11 cellular contexts compared by ENCODE assay signal in the genomic region with DNA sequence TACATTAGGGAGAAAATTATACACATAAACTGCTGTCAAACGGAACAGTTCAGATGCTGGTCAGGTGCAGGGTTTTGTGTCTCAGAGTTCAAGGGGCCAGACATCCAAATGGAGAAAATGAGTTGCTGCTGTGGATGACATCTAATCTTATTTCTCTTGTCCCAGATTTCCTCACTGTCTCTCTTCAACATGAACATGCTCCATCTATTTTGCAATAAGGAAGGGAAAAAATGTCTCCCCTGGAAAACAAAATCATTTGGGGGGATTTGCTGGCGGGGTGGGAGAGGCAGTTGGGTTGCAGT. TPM values are rescaled to one million over a fixed set of nuclear protein-coding genes. Genes with fewer than 3 reads are reported as not detected.
DNase-seq lines count a peak whose midpoint lies in the region; ATAC-seq and TF ChIP-seq lines count a peak whose summit lies in the region.
"Had no signal": no experiment of that assay in that cellular context is flagged by ENCODE, and none has a peak within 500 bp of the region (broad histone marks: within the 10 kb centered on the region; RNA-seq: fewer than 3 reads in every experiment).

No MANE protein-coding gene starts in this region.

- H3K4me1 Mint-ChIP-seq in activated T-helper 1 cell treated with anti-CD3 and anti-CD28 coated beads, Interleukin-12 subunit alpha, Interleukin-12 subunit beta, Interleukin-2, Interleukin-4 antibody, amounts not matched to agents 30 ng/mL and 10 ng/mL and 1 ng/mL, durations not matched to agents 14 hours and 24 hours and 36 hours (ENCODE audit: low read depth), result no peaks in the 10 kb centered on the region
- no peaks in the 10 kb centered on the region for H3K4me1 Mint-ChIP-seq in naive thymus-derived CD4-positive, alpha-beta T cell

- no peak overlapping the region for H3K4me3 Mint-ChIP-seq in activated T-helper 1 cell treated with anti-CD3 and anti-CD28 coated beads, Interleukin-12 subunit alpha, Interleukin-12 subunit beta, Interleukin-2, Interleukin-4 antibody, amounts not matched to agents 30 ng/mL and 10 ng/mL and 1 ng/mL, durations not matched to agents 14 hours and 24 hours and 36 hours
- H3K4me3 Mint-ChIP-seq in naive thymus-derived CD4-positive, alpha-beta T cell, result no peak overlapping the region
- H3K4me3 Mint-ChIP-seq: activated naive CD4-positive, alpha-beta T cell treated with anti-CD3 and anti-CD28 coated beads for 36 hours had no signal

- H3K36me3 Mint-ChIP-seq in activated T-helper 1 cell treated with anti-CD3 and anti-CD28 coated beads, Interleukin-12 subunit alpha, Interleukin-12 subunit beta, Interleukin-2, Interleukin-4 antibody, amounts not matched to agents 30 ng/mL and 10 ng/mL and 1 ng/mL, durations not matched to agents 14 hours and 24 hours and 36 hours (ENCODE audit: low read depth), result no peaks in the 10 kb centered on the region
- peaks cover 0 to 4% (median 0%) of the 10 kb centered on the region in 5 donors for H3K36me3 Mint-ChIP-seq in naive thymus-derived CD4-positive, alpha-beta T cell

- no peak overlapping the region for H3K4me3 ChIP-seq in HUES6 (ENCODE audit: low read depth, low read length)
- H3K4me3 ChIP-seq in body of pancreas, result no peak overlapping the region
- H3K4me3 ChIP-seq in lower lobe of right lung, result no peak overlapping the region
- H3K4me3 ChIP-seq in stomach, result no peak overlapping the region
- H3K4me3 ChIP-seq in naive thymus-derived CD4-positive, alpha-beta T cell (ENCODE audit: low read length), result no peak overlapping the region
- H3K4me3 ChIP-seq: BLaER1 treated with 17β-estradiol and CSF1 and Interleukin-3, amounts not matched to agents 10 nM and 100 nM; vagina had no signal

- ATAC-seq in body of pancreas (no peak), lower lobe of right lung (no peak), GM21576 (IDR thresholded peaks at IDR 0.05; ENCODE audit: unreplicated experiment) (no peak), HG02884 (IDR thresholded peaks at IDR 0.05; ENCODE audit: unreplicated experiment) (no peak)
- ATAC-seq in naive thymus-derived CD4-positive, alpha-beta T cell, result no peak

- DNase-seq in body of pancreas (no peak), lower lobe of right lung (no peak), stomach (no peak)
- no peak for DNase-seq in activated T-helper 1 cell treated with anti-CD3 and anti-CD28 coated beads, Interleukin-12 subunit alpha, Interleukin-12 subunit beta, Interleukin-2, Interleukin-4 antibody, amounts not matched to agents 30 ng/mL and 10 ng/mL and 1 ng/mL, durations not matched to agents 14 hours and 24 hours and 36 hours (ENCODE audit: low spot score)
- no peak for DNase-seq in naive thymus-derived CD4-positive, alpha-beta T cell
- DNase-seq: activated naive CD4-positive, alpha-beta T cell treated with anti-CD3 and anti-CD28 coated beads for 36 hours had no signal

- peak overlapping the region; percentile 78 for H3K9ac ChIP-seq in HUES6 (ENCODE audit: low read length)
- H3K9ac ChIP-seq: BLaER1 treated with 17β-estradiol and CSF1 and Interleukin-3, amounts not matched to agents 10 nM and 100 nM had no signal

- no peak for TF ChIP-seq EP300 in stomach (IDR thresholded peaks at IDR 0.05)

- CTCF ChIA-PET in naive thymus-derived CD4-positive, alpha-beta T cell (lab: Charles Lee), result no interaction called here

- no peak for TF ChIP-seq CTCF in body of pancreas (IDR thresholded peaks at IDR 0.05)
- no peak for TF ChIP-seq CTCF in lower lobe of right lung (IDR thresholded peaks at IDR 0.05)
- TF ChIP-seq CTCF in stomach (IDR thresholded peaks at IDR 0.05), result no peak

- no peaks in the 10 kb centered on the region for H3K9me3 Mint-ChIP-seq in activated T-helper 1 cell treated with anti-CD3 and anti-CD28 coated beads, Interleukin-12 subunit alpha, Interleukin-12 subunit beta, Interleukin-2, Interleukin-4 antibody, amounts not matched to agents 30 ng/mL and 10 ng/mL and 1 ng/mL, durations not matched to agents 14 hours and 24 hours and 36 hours
- H3K9me3 Mint-ChIP-seq in naive thymus-derived CD4-positive, alpha-beta T cell, result no peaks in the 10 kb centered on the region
- H3K9me3 Mint-ChIP-seq: activated naive CD4-positive, alpha-beta T cell treated with anti-CD3 and anti-CD28 coated beads for 36 hours had no signal

- H3K27me3 ChIP-seq in HUES6 (ENCODE audit: control insufficient read depth, insufficient read depth, low read length), result no peaks in the 10 kb centered on the region
- H3K27me3 ChIP-seq in body of pancreas, result no peaks in the 10 kb centered on the region
- H3K27me3 ChIP-seq in lower lobe of right lung (ENCODE audit: low read depth), result no peaks in the 10 kb centered on the region
- H3K27me3 ChIP-seq in stomach, result no peaks in the 10 kb centered on the region
- no peaks in the 10 kb centered on the region for H3K27me3 ChIP-seq in naive thymus-derived CD4-positive, alpha-beta T cell (ENCODE audit: control insufficient read depth in 2 of 2, insufficient read depth in 2 of 2, low read length in 2 of 2)
- H3K27me3 ChIP-seq: BLaER1 treated with 17β-estradiol and CSF1 and Interleukin-3, amounts not matched to agents 10 nM and 100 nM; vagina had no signal

- intact Hi-C loops in body of pancreas (cut with DNase I) (loop anchor here (10.0 kb wide), 2 partner anchors 47 to 53 kb away; a partner anchor contains a TSS), lower lobe of right lung (cut with DNase I) (no loop called here), stomach (cut with DNase I; ENCODE audit: low total_unique reads) (loop anchor here (10.0 kb wide), 2 partner anchors 47 to 93 kb away; a partner anchor contains a TSS)
- intact Hi-C loops in activated T-helper 1 cell treated with anti-CD3 and anti-CD28 coated beads, Interleukin-12 subunit alpha, Interleukin-12 subunit beta, Interleukin-2, Interleukin-4 antibody, amounts not matched to agents 30 ng/mL and 10 ng/mL and 1 ng/mL, durations not matched to agents 14 hours and 24 hours and 36 hours (cut with micrococcal nuclease), result no loop called here
- intact Hi-C loops in naive thymus-derived CD4-positive, alpha-beta T cell (cut with micrococcal nuclease), result no loop called here

- POLR2A ChIA-PET in naive thymus-derived CD4-positive, alpha-beta T cell (lab: Charles Lee), result no interaction called here

- TF ChIP-seq POLR2A in body of pancreas (IDR thresholded peaks at IDR 0.05) (no peak), stomach (IDR thresholded peaks at IDR 0.05) (no peak)

- no peaks in the 10 kb centered on the region for H3K27me3 Mint-ChIP-seq in activated T-helper 1 cell treated with anti-CD3 and anti-CD28 coated beads, Interleukin-12 subunit alpha, Interleukin-12 subunit beta, Interleukin-2, Interleukin-4 antibody, amounts not matched to agents 30 ng/mL and 10 ng/mL and 1 ng/mL, durations not matched to agents 14 hours and 24 hours and 36 hours (ENCODE audit: insufficient read depth)
- H3K27me3 Mint-ChIP-seq in naive thymus-derived CD4-positive, alpha-beta T cell, result no peaks in the 10 kb centered on the region

- H3K27ac ChIP-seq in HUES6 (ENCODE audit: low read depth, low read length) (peak overlapping the region; percentile 74), body of pancreas (peak overlapping the region; percentile 33 to 80 (median 72)), lower lobe of right lung (peak overlapping the region; percentile 55), stomach (peak overlapping the region in 4 of 5 donors; percentile 28 to 80 (median 76))
- no peak overlapping the region for H3K27ac ChIP-seq in naive thymus-derived CD4-positive, alpha-beta T cell (ENCODE audit: low read depth, low read length)
- H3K27ac ChIP-seq: BLaER1 treated with 17β-estradiol and CSF1 and Interleukin-3, amounts not matched to agents 10 nM and 100 nM; vagina had no signal

- H3K36me3 ChIP-seq in HUES6 (ENCODE audit: control insufficient read depth, insufficient read depth, low read length) (peaks cover 15% of the 10 kb centered on the region; the same call in 1 of the 2 replicates), body of pancreas (replicated peaks in 1 of 2; ENCODE audit: insufficient read depth in 1 of 2, low read depth in 2 of 2) (no peaks in the 10 kb centered on the region), lower lobe of right lung (peaks cover 11% of the 10 kb centered on the region), stomach (peaks cover 0 to 30% (median 23%) of the 10 kb centered on the region in 4 donors)
- H3K36me3 ChIP-seq in naive thymus-derived CD4-positive, alpha-beta T cell (ENCODE audit: control insufficient read depth in 2 of 3, insufficient read depth in 3 of 3, low read length in 3 of 3), result no peaks in the 10 kb centered on the region
- H3K36me3 ChIP-seq: vagina had no signal

- H3K9me3 ChIP-seq in HUES6 (ENCODE audit: control insufficient read depth, insufficient read depth, low read depth, low read length) (no peaks in the 10 kb centered on the region), body of pancreas (no peaks in the 10 kb centered on the region), lower lobe of right lung (no peaks in the 10 kb centered on the region), stomach (no peaks in the 10 kb centered on the region)
- H3K9me3 ChIP-seq in naive thymus-derived CD4-positive, alpha-beta T cell (ENCODE audit: control insufficient read depth in 2 of 3, low read length in 3 of 3), result no peaks in the 10 kb centered on the region
- H3K9me3 ChIP-seq: BLaER1 treated with 17β-estradiol and CSF1 and Interleukin-3, amounts not matched to agents 10 nM and 100 nM; vagina had no signal

- peaks cover 76% of the 10 kb centered on the region for H3K4me1 ChIP-seq in HUES6 (ENCODE audit: control insufficient read depth, insufficient read depth, low read length)
- peaks cover 58% of the 10 kb centered on the region for H3K4me1 ChIP-seq in body of pancreas
- peaks cover 68% of the 10 kb centered on the region for H3K4me1 ChIP-seq in lower lobe of right lung
- peaks cover 54 to 72% (median 59%) of the 10 kb centered on the region in 4 donors for H3K4me1 ChIP-seq in stomach
- H3K4me1 ChIP-seq in naive thymus-derived CD4-positive, alpha-beta T cell (ENCODE audit: control insufficient read depth in 2 of 2, insufficient read depth in 2 of 2, low read length in 2 of 2), result no peaks in the 10 kb centered on the region

- 89 to 90% methylated on average over 2 of the region's 2 CpGs for WGBS in body of pancreas, 2 donors
- WGBS in stomach, 5 donors, result 69 to 100% (median 76%) methylated on average over 2 of the region's 2 CpGs

- H3K27ac Mint-ChIP-seq in activated T-helper 1 cell treated with anti-CD3 and anti-CD28 coated beads, Interleukin-12 subunit alpha, Interleukin-12 subunit beta, Interleukin-2, Interleukin-4 antibody, amounts not matched to agents 30 ng/mL and 10 ng/mL and 1 ng/mL, durations not matched to agents 14 hours and 24 hours and 36 hours, result no peak overlapping the region
- H3K27ac Mint-ChIP-seq in naive thymus-derived CD4-positive, alpha-beta T cell, result no peak overlapping the region
- H3K27ac Mint-ChIP-seq: activated naive CD4-positive, alpha-beta T cell treated with anti-CD3 and anti-CD28 coated beads for 36 hours had no signal

RNA-seq across cellular contexts. Expression of a gene that starts 51.2 kb away (rescaled TPM):
- total RNA-seq in body of pancreas (10 to 100 TPM; 25.2 to 29.3 TPM), lower lobe of right lung (25.3 TPM), stomach (10 to 100 TPM in 3 of 5 donors, 1 to 10 TPM in 2; 3.5 to 37.7 (median 14.8) TPM)
- 1 to 10 TPM; 6.7 to 9.0 (median 7.3) TPM for polyA plus RNA-seq in stomach
- total RNA-seq in activated T-helper 1 cell treated with anti-CD3 and anti-CD28 coated beads, Interleukin-12 subunit alpha, Interleukin-12 subunit beta, Interleukin-2, Interleukin-4 antibody, amounts not matched to agents 30 ng/mL and 10 ng/mL and 1 ng/mL, durations not matched to agents 14 hours and 24 hours and 36 hours, result 1.2 and 1.7 TPM in 2 replicates
- total RNA-seq in naive thymus-derived CD4-positive, alpha-beta T cell, result 1 to 10 TPM in 2 of 5 experiments, under 1 TPM in 3; 0.29 to 2.0 (median 0.81) TPM
- under 1 TPM; 0.15 to 0.22 TPM for polyA plus RNA-seq in naive thymus-derived CD4-positive, alpha-beta T cell

Comparison
In these comparisons a context has a peak if more than half of its experiments do, and no peak if none do; other contexts are left out.
1. intact Hi-C loops: an anchor here in body of pancreas (10.0 kb wide) and stomach (10.0 kb wide); none called in lower lobe of right lung, activated T-helper 1 cell treated with anti-CD3 and anti-CD28 coated beads, Interleukin-12 subunit alpha, Interleukin-12 subunit beta, Interleukin-2, Interleukin-4 antibody, amounts not matched to agents 30 ng/mL and 10 ng/mL and 1 ng/mL, durations not matched to agents 14 hours and 24 hours and 36 hours and naive thymus-derived CD4-positive, alpha-beta T cell.